Comparison of ENCODE assay signal across 1 cellular context in the genomic region with DNA sequence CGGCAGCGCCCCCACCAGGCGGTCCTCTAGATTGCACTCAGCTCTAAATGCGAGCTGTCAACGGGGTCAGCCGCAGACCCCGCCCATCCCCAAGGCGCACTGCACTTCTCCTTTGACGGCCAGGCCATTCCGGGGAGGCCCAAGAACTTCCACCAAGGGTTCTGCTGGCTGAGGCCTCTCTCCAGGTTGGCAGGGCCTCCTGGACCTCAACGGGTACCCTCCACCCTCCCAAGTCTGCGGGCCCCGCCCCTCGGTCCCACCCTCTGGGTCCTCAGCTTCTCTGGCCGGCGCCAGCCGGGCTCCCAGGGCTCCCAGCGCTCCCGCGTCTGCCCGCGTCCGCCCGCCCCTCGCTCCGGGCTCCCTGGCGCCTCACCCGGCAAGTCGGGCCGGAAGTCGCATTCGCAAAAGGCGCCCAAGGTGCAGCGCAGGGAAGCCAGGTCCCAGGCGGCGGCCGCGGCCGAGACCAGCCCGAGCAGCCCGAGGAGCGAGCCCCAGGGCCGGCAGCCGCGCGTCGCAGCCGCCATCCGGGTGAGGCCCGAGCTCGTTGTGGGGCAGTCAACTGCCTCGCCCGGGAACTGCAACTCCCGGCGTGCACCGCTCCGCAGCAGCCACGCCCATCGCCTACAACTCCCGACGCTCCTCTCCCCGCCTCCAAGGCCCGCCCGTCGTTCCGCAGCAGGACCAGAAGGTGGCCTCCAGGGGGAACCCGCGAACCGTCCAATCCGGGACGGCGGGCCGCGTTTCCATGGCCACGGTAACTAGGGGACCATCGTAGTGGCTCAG.
TF ChIP-seq lines count a peak whose summit lies in the region.

A gene (minus strand): TSS at position 548 of the 783 bp plus-strand sequence. CDS start 24 bp downstream, at position 524.

TF ChIP-seq in K562, 482 proteins besides CTCF, POLR2A, EP300 and RAD21 (continued from another document and continues in another):
- TF ChIP-seq, protein P1, sequence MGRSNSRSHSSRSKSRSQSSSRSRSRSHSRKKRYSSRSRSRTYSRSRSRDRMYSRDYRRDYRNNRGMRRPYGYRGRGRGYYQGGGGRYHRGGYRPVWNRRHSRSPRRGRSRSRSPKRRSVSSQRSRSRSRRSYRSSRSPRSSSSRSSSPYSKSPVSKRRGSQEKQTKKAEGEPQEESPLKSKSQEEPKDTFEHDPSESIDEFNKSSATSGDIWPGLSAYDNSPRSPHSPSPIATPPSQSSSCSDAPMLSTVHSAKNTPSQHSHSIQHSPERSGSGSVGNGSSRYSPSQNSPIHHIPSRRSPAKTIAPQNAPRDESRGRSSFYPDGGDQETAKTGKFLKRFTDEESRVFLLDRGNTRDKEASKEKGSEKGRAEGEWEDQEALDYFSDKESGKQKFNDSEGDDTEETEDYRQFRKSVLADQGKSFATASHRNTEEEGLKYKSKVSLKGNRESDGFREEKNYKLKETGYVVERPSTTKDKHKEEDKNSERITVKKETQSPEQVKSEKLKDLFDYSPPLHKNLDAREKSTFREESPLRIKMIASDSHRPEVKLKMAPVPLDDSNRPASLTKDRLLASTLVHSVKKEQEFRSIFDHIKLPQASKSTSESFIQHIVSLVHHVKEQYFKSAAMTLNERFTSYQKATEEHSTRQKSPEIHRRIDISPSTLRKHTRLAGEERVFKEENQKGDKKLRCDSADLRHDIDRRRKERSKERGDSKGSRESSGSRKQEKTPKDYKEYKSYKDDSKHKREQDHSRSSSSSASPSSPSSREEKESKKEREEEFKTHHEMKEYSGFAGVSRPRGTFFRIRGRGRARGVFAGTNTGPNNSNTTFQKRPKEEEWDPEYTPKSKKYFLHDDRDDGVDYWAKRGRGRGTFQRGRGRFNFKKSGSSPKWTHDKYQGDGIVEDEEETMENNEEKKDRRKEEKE (IDR thresholded peaks at IDR 0.05; ENCODE audit: borderline replicate concordance in 1 of 2, control insufficient read depth in 1 of 2, low read depth in 2 of 2, low read length in 1 of 2): 0 out of 4 replicates have a peak, but pooled peaks of 1 of the 2 experiments have one; percentile 63
- TF ChIP-seq, protein P2, sequence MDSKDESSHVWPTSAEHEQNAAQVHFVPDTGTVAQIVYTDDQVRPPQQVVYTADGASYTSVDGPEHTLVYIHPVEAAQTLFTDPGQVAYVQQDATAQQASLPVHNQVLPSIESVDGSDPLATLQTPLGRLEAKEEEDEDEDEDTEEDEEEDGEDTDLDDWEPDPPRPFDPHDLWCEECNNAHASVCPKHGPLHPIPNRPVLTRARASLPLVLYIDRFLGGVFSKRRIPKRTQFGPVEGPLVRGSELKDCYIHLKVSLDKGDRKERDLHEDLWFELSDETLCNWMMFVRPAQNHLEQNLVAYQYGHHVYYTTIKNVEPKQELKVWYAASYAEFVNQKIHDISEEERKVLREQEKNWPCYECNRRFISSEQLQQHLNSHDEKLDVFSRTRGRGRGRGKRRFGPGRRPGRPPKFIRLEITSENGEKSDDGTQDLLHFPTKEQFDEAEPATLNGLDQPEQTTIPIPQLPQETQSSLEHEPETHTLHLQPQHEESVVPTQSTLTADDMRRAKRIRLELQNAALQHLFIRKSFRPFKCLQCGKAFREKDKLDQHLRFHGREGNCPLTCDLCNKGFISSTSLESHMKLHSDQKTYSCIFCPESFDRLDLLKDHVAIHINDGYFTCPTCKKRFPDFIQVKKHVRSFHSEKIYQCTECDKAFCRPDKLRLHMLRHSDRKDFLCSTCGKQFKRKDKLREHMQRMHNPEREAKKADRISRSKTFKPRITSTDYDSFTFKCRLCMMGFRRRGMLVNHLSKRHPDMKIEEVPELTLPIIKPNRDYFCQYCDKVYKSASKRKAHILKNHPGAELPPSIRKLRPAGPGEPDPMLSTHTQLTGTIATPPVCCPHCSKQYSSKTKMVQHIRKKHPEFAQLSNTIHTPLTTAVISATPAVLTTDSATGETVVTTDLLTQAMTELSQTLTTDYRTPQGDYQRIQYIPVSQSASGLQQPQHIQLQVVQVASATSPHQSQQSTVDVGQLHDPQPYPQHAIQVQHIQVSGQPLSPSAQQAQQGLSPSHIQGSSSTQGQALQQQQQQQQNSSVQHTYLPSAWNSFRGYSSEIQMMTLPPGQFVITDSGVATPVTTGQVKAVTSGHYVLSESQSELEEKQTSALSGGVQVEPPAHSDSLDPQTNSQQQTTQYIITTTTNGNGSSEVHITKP (IDR thresholded peaks at IDR 0.05; ENCODE audit: partially characterized antibody): peak; percentile 50
- peak; percentile 80 for TF ChIP-seq CCNT2 (IDR thresholded peaks at IDR 0.05; ENCODE audit: borderline replicate concordance, extremely low read depth, insufficient read length, low read depth, low read length)
- TF ChIP-seq TRIM28 (IDR thresholded peaks at IDR 0.05): no peak
- no peak for TF ChIP-seq GABPB2 (CRISPR knock-in tag; conservative IDR thresholded peaks at IDR 0.05)
- TF ChIP-seq, protein P3, sequence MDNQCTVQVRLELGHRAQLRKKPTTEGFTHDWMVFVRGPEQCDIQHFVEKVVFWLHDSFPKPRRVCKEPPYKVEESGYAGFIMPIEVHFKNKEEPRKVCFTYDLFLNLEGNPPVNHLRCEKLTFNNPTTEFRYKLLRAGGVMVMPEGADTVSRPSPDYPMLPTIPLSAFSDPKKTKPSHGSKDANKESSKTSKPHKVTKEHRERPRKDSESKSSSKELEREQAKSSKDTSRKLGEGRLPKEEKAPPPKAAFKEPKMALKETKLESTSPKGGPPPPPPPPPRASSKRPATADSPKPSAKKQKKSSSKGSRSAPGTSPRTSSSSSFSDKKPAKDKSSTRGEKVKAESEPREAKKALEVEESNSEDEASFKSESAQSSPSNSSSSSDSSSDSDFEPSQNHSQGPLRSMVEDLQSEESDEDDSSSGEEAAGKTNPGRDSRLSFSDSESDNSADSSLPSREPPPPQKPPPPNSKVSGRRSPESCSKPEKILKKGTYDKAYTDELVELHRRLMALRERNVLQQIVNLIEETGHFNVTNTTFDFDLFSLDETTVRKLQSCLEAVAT (IDR thresholded peaks at IDR 0.05): 0 out of 4 replicates have a peak, but pooled peaks of 1 of the 2 experiments have one; percentile 11
- TF ChIP-seq HCFC1 (IDR thresholded peaks at IDR 0.05; ENCODE audit: low read depth, low read length): peak; percentile 98
- TF ChIP-seq ZFP30 (CRISPR knock-in tag; IDR thresholded peaks at IDR 0.05; ENCODE audit: borderline replicate concordance): no peak
- peak; percentile 75 for TF ChIP-seq SMAD4 (CRISPR knock-in tag; conservative IDR thresholded peaks at IDR 0.05)
- peak; percentile 99 for TF ChIP-seq RFX1 (IDR thresholded peaks at IDR 0.05)
- no peak for TF ChIP-seq ZNF551 (CRISPR knock-in tag; IDR thresholded peaks at IDR 0.05)
- peak; percentile 84 for TF ChIP-seq TBP (optimal IDR thresholded peaks at IDR 0.05; ENCODE audit: low read depth, low read length)
- TF ChIP-seq FOXJ3 (CRISPR knock-in tag; IDR thresholded peaks at IDR 0.05): no peak
- TF ChIP-seq, protein P4, sequence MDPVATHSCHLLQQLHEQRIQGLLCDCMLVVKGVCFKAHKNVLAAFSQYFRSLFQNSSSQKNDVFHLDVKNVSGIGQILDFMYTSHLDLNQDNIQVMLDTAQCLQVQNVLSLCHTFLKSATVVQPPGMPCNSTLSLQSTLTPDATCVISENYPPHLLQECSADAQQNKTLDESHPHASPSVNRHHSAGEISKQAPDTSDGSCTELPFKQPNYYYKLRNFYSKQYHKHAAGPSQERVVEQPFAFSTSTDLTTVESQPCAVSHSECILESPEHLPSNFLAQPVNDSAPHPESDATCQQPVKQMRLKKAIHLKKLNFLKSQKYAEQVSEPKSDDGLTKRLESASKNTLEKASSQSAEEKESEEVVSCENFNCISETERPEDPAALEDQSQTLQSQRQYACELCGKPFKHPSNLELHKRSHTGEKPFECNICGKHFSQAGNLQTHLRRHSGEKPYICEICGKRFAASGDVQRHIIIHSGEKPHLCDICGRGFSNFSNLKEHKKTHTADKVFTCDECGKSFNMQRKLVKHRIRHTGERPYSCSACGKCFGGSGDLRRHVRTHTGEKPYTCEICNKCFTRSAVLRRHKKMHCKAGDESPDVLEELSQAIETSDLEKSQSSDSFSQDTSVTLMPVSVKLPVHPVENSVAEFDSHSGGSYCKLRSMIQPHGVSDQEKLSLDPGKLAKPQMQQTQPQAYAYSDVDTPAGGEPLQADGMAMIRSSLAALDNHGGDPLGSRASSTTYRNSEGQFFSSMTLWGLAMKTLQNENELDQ (CRISPR knock-in tag; IDR thresholded peaks at IDR 0.05; ENCODE audit: borderline replicate concordance): no peak
- TF ChIP-seq HMGN3 (IDR thresholded peaks at IDR 0.05; ENCODE audit: borderline replicate concordance, extremely low read depth, insufficient read length, low read depth, low read length): peak; percentile 47
- peak; percentile 91 for TF ChIP-seq MBD2 (IDR thresholded peaks at IDR 0.05; ENCODE audit: borderline replicate concordance, low read depth)
- 0 out of 2 replicates have a peak, but pooled peaks have one; percentile 56 for TF ChIP-seq ZNF282 (CRISPR knock-in tag; IDR thresholded peaks at IDR 0.05)
- no peak for TF ChIP-seq PCBP2 (IDR thresholded peaks at IDR 0.05; ENCODE audit: low read depth, low read length, poor library complexity, severe bottlenecking)
- TF ChIP-seq ZNF707 (CRISPR knock-in tag; conservative IDR thresholded peaks at IDR 0.05): no peak
- TF ChIP-seq ZNF583 (CRISPR knock-in tag; IDR thresholded peaks at IDR 0.05): peak; percentile 90; the same call in 1 of the 2 replicates
- TF ChIP-seq PHTF2 (CRISPR knock-in tag; IDR thresholded peaks at IDR 0.05): no peak
- TF ChIP-seq TARDBP (IDR thresholded peaks at IDR 0.05): no peak; the same call in 1 of the 2 replicates
- peak; percentile 17; the same call in 1 of the 2 replicates for TF ChIP-seq ZNF12 (CRISPR knock-in tag; IDR thresholded peaks at IDR 0.05)
- no peak; the same call in 1 of the 2 replicates for TF ChIP-seq BACH1 (tag; IDR thresholded peaks at IDR 0.05)
- TF ChIP-seq, protein P5, sequence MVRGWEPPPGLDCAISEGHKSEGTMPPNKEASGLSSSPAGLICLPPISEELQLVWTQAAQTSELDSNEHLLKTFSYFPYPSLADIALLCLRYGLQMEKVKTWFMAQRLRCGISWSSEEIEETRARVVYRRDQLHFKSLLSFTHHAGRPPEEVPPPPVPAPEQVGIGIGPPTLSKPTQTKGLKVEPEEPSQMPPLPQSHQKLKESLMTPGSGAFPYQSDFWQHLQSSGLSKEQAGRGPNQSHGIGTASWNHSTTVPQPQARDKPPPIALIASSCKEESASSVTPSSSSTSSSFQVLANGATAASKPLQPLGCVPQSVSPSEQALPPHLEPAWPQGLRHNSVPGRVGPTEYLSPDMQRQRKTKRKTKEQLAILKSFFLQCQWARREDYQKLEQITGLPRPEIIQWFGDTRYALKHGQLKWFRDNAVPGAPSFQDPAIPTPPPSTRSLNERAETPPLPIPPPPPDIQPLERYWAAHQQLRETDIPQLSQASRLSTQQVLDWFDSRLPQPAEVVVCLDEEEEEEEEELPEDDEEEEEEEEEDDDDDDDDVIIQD (CRISPR knock-in tag; IDR thresholded peaks at IDR 0.05): no peak
- TF ChIP-seq SAP30 (IDR thresholded peaks at IDR 0.05; ENCODE audit: borderline replicate concordance, insufficient read depth, low read depth, low read length, poor library complexity, severe bottlenecking): peak; percentile 79
- no peak for TF ChIP-seq RHOXF2B (CRISPR knock-in tag; conservative IDR thresholded peaks at IDR 0.05)
- TF ChIP-seq ERF (CRISPR knock-in tag; IDR thresholded peaks at IDR 0.05): peak; percentile 79; the same call in 1 of the 2 replicates
- TF ChIP-seq CBX3 (IDR thresholded peaks at IDR 0.05; ENCODE audit: borderline replicate concordance in 1 of 2, low read length in 2 of 2): no peak
- TF ChIP-seq ETV5 (CRISPR knock-in tag; IDR thresholded peaks at IDR 0.05; ENCODE audit: low read depth): peak; percentile 72; the same call in 1 of the 2 replicates
- TF ChIP-seq, protein P6, sequence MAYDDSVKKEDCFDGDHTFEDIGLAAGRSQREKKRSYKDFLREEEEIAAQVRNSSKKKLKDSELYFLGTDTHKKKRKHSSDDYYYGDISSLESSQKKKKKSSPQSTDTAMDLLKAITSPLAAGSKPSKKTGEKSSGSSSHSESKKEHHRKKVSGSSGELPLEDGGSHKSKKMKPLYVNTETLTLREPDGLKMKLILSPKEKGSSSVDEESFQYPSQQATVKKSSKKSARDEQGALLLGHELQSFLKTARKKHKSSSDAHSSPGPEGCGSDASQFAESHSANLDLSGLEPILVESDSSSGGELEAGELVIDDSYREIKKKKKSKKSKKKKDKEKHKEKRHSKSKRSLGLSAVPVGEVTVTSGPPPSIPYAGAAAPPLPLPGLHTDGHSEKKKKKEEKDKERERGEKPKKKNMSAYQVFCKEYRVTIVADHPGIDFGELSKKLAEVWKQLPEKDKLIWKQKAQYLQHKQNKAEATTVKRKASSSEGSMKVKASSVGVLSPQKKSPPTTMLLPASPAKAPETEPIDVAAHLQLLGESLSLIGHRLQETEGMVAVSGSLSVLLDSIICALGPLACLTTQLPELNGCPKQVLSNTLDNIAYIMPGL (CRISPR knock-in tag; IDR thresholded peaks at IDR 0.05): peak; percentile 50; the same call in 1 of the 2 replicates
- no peak for TF ChIP-seq IRF2 (CRISPR knock-in tag; IDR thresholded peaks at IDR 0.05)
- 0 out of 2 replicates have a peak, but pooled peaks have one; percentile 64 for TF ChIP-seq GTF2F1 (IDR thresholded peaks at IDR 0.05; ENCODE audit: low read depth, low read length)
- TF ChIP-seq ZNF24 (IDR thresholded peaks at IDR 0.05): no peak
- TF ChIP-seq CBX2 (IDR thresholded peaks at IDR 0.05; ENCODE audit: insufficient read depth, low read length, poor library complexity, severe bottlenecking): no peak
- TF ChIP-seq, protein P7, sequence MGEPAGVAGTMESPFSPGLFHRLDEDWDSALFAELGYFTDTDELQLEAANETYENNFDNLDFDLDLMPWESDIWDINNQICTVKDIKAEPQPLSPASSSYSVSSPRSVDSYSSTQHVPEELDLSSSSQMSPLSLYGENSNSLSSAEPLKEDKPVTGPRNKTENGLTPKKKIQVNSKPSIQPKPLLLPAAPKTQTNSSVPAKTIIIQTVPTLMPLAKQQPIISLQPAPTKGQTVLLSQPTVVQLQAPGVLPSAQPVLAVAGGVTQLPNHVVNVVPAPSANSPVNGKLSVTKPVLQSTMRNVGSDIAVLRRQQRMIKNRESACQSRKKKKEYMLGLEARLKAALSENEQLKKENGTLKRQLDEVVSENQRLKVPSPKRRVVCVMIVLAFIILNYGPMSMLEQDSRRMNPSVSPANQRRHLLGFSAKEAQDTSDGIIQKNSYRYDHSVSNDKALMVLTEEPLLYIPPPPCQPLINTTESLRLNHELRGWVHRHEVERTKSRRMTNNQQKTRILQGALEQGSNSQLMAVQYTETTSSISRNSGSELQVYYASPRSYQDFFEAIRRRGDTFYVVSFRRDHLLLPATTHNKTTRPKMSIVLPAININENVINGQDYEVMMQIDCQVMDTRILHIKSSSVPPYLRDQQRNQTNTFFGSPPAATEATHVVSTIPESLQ (CRISPR knock-in tag; IDR thresholded peaks at IDR 0.05): no peak
- no peak for TF ChIP-seq FOS (IDR thresholded peaks at IDR 0.05; ENCODE audit: extremely low read depth, insufficient read length)
- TF ChIP-seq SP1 (CRISPR knock-in tag; IDR thresholded peaks at IDR 0.05): peak; percentile 99
- no peak for TF ChIP-seq POLR2H (tag; IDR thresholded peaks at IDR 0.05; ENCODE audit: low read depth)
- TF ChIP-seq, protein P8, sequence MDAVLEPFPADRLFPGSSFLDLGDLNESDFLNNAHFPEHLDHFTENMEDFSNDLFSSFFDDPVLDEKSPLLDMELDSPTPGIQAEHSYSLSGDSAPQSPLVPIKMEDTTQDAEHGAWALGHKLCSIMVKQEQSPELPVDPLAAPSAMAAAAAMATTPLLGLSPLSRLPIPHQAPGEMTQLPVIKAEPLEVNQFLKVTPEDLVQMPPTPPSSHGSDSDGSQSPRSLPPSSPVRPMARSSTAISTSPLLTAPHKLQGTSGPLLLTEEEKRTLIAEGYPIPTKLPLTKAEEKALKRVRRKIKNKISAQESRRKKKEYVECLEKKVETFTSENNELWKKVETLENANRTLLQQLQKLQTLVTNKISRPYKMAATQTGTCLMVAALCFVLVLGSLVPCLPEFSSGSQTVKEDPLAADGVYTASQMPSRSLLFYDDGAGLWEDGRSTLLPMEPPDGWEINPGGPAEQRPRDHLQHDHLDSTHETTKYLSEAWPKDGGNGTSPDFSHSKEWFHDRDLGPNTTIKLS (IDR thresholded peaks at IDR 0.05; ENCODE audit: borderline replicate concordance, low read depth): peak; percentile 90
- TF ChIP-seq ZNF830 (CRISPR knock-in tag; IDR thresholded peaks at IDR 0.05): no peak
